26 cellular contexts compared by ENCODE assay signal in genomic region chr20:13428684-13429083, GRCh38.
"Had no signal": no experiment of that assay in that cellular context is flagged by ENCODE, and none has a peak within 500 bp of the region (broad histone marks: within the 10 kb centered on the region; RNA-seq: fewer than 3 reads in every experiment).

No MANE protein-coding gene starts in this region.

- H3K4me3 ChIP-seq: coronary artery, dorsolateral prefrontal cortex had no signal

- H3K27ac ChIP-seq: brain microvascular endothelial cell, coronary artery, dorsolateral prefrontal cortex had no signal

- FAIRE-seq: astrocyte, bronchial epithelial cell, frontal cortex had no signal

- ATAC-seq: activated CD8-positive, alpha-beta T cell treated with anti-CD3 and anti-CD28 coated beads for 36 hours; activated T-cell treated with anti-CD3 and anti-CD28 coated beads, Interleukin-2, amount 50 U/mL, for 4 hours; esophagus mucosa; T-helper 17 cell had no signal

- DNase-seq: activated CD4-positive, alpha-beta T cell treated with anti-CD3 and anti-CD28 coated beads for 1 hour; activated CD4-positive, alpha-beta T cell treated with anti-CD3 and anti-CD28 coated beads for 48 hours; activated CD4-positive, alpha-beta T cell treated with anti-CD3 and anti-CD28 coated beads, Interleukin-2, amount 50 U/mL, for 1 hour; activated CD4-positive, alpha-beta T cell treated with anti-CD3 and anti-CD28 coated beads, Interleukin-2, amount 50 U/mL, for 48 hours; activated CD8-positive, alpha-beta memory T cell treated with anti-CD3 and anti-CD28 coated beads for 24 hours; activated CD8-positive, alpha-beta T cell treated with anti-CD3 and anti-CD28 coated beads for 36 hours; activated gamma-delta T cell; activated naive CD4-positive, alpha-beta T cell; activated naive CD4-positive, alpha-beta T cell treated with anti-CD3 and anti-CD28 coated beads, Interleukin-2, amount 50 U/mL, for 16 hours; activated T-cell treated with anti-CD3 and anti-CD28 coated beads, Interleukin-2, amount 50 U/mL, for 4 hours; amniotic stem cell; anterior cingulate cortex; brain microvascular endothelial cell; dorsolateral prefrontal cortex; effector memory CD4-positive, alpha-beta T cell; endodermal cell; foreskin fibroblast; head of caudate nucleus; T-helper 1 cell; T-helper 17 cell; T1000 had no signal

- H3K27me3 ChIP-seq: brain microvascular endothelial cell, dorsolateral prefrontal cortex had no signal

- H3K36me3 ChIP-seq: brain microvascular endothelial cell had no signal
